Comparison of ENCODE assay signal across 9 cellular contexts in genomic region chr9:69131682-69132081, GRCh38. TPM values are rescaled to one million over a fixed set of nuclear protein-coding genes. Genes with fewer than 3 reads are reported as not detected.
DNase-seq lines count a peak whose midpoint lies in the region; ATAC-seq, FAIRE-seq and TF ChIP-seq lines count a peak whose summit lies in the region.
"Had no signal": no experiment of that assay in that cellular context is flagged by ENCODE, and none has a peak within 500 bp of the region (broad histone marks: within the 10 kb centered on the region; RNA-seq: fewer than 3 reads in every experiment).

No MANE protein-coding gene starts in this region.

- TF ChIP-seq POLR2A in HepG2 (IDR thresholded peaks at IDR 0.05; ENCODE audit: insufficient read depth in 1 of 2, low read depth in 2 of 2, low read length in 2 of 2) (peak in 1 of 2 experiments; percentile 27; a peak in 2 of 4 replicates), upper lobe of left lung (IDR thresholded peaks at IDR 0.05) (no peak)

- peaks cover 13 to 41% of the 10 kb centered on the region in 2 experiments for H3K36me3 ChIP-seq in HepG2 (replicated peaks in 1 of 2; ENCODE audit: control insufficient read depth in 1 of 2, insufficient read depth in 2 of 2, low read length in 2 of 2)
- H3K36me3 ChIP-seq in upper lobe of left lung, result peaks cover 0 to 2% (median 0%) of the 10 kb centered on the region in 4 donors

- BruUV-seq in HepG2 (replicated peaks; lab: Mats Ljungman, UMichigan), result no TSS peak

- peaks cover 63% of the 10 kb centered on the region for H3K4me1 ChIP-seq in HepG2 (ENCODE audit: insufficient read depth, low read length)
- peaks cover 20 to 41% (median 28%) of the 10 kb centered on the region in 4 donors for H3K4me1 ChIP-seq in upper lobe of left lung

- no peak overlapping the region; the same call in 1 of the 2 replicates for H3K9ac ChIP-seq in HepG2 (ENCODE audit: insufficient read depth, low read depth, low read length)

- in situ Hi-C loops in HepG2 (cut with HindIII; ENCODE audit: extremely low pct_ligation_motif_present, low pct_unique_long_range_greater_than_20kb), result no loop called here

- H3K27me3 ChIP-seq in HepG2 (ENCODE audit: control insufficient read depth in 1 of 2, insufficient read depth in 2 of 2, low read length in 2 of 2) (no peaks in the 10 kb centered on the region), upper lobe of left lung (no peaks in the 10 kb centered on the region)

- H4K20me1 ChIP-seq in HepG2 (ENCODE audit: insufficient read depth, low read length), result peaks cover 56% of the 10 kb centered on the region

- H3K4me2 ChIP-seq in HepG2 (ENCODE audit: low read depth, low read length), result peak overlapping the region; percentile 58

- no peak for TF ChIP-seq RAD21 in HepG2 (CRISPR knock-in tag; IDR thresholded peaks at IDR 0.05)

- peak; percentile 97 for ATAC-seq in HepG2
- peak; percentile 58 to 93 for ATAC-seq in upper lobe of left lung (ENCODE audit: low FRiP score in 2 of 2)
- no peak for ATAC-seq in HG02763 (IDR thresholded peaks at IDR 0.05; ENCODE audit: unreplicated experiment)
- ATAC-seq in HG03520 (IDR thresholded peaks at IDR 0.05; ENCODE audit: unreplicated experiment), result no peak
- ATAC-seq in HG03139 (IDR thresholded peaks at IDR 0.05; ENCODE audit: unreplicated experiment), result no peak

- CTCF ChIA-PET in HepG2 (lab: Yijun Ruan, JAX; ENCODE audit: low intra/inter-chr PET ratio, low total read pairs), result no interaction called here

- FAIRE-seq in HepG2 (lab: Jason Lieb, UNC), result peak; percentile 100

- H3K9me3 ChIP-seq in HepG2 (ENCODE audit: low read length) (no peaks in the 10 kb centered on the region), upper lobe of left lung (no peaks in the 10 kb centered on the region)

- H3K4me3 ChIP-seq in HepG2 (replicated peaks in 1 of 3; ENCODE audit: insufficient read depth in 1 of 3, low read depth in 2 of 3, low read length in 3 of 3) (peak overlapping the region in 1 of 3 experiments; percentile 45; a peak in 1 of 6 replicates), upper lobe of left lung (no peak overlapping the region)

- peak overlapping the region; percentile 70 for H3K27ac ChIP-seq in HepG2 (ENCODE audit: extremely low read length, insufficient read depth, low read length)
- H3K27ac ChIP-seq in upper lobe of left lung, result no peak overlapping the region

- TF ChIP-seq CTCF in HepG2 (CRISPR knock-in tag; IDR thresholded peaks at IDR 0.05) (no peak), upper lobe of left lung (IDR thresholded peaks at IDR 0.05) (no peak)

- 33% methylated on average over 1 of the region's 1 CpG for WGBS in HepG2 (ENCODE audit: low lambda C conversion rate)
- 80 to 97% methylated on average over 1 of the region's 1 CpG for WGBS in upper lobe of left lung, 2 donors

- DNase-seq in HuH-7.5 (ENCODE audit: low spot score), result peak; percentile 63
- peak; percentile 42 for DNase-seq in dedifferentiated amniotic fluid mesenchymal stem cell (ENCODE audit: extremely low spot score)
- peak; percentile 93 for DNase-seq in HepG2 (ENCODE audit: low spot score)
- no peak for DNase-seq in upper lobe of left lung
- no peak for DNase-seq in retina
- DNase-seq: GOT3 had no signal

- TF ChIP-seq EP300 in HepG2 (IDR thresholded peaks at IDR 0.05; ENCODE audit: low read depth in 2 of 2, low read length in 2 of 2) (peak in 1 of 2 experiments; percentile 54; a peak in 2 of 4 replicates), HepG2 (CRISPR knock-in tag; IDR thresholded peaks at IDR 0.05; ENCODE audit: borderline replicate concordance) (no peak), upper lobe of left lung (IDR thresholded peaks at IDR 0.05) (no peak)

- no peak overlapping the region for H2AFZ ChIP-seq in HepG2 (ENCODE audit: low read length)

- POLR2A ChIA-PET in HepG2 (lab: Yijun Ruan, JAX), result interaction anchor here (1.0 to 2.4 kb wide), 6 partner anchors 9 to 60 kb away, joined by 3 to 30 read pairs (median 4); no protein-coding TSS in a partner anchor

- intact Hi-C loops in HepG2 (cut with micrococcal nuclease; ENCODE audit: unreplicated experiment), result loop anchor here (1.0 to 2.0 kb wide), 2 partner anchors 9 to 61 kb away; no protein-coding TSS in a partner anchor

- H3K79me2 ChIP-seq in HepG2 (ENCODE audit: insufficient read depth, low read length), result peaks cover 87% of the 10 kb centered on the region

TF ChIP-seq in HepG2, 621 proteins besides CTCF, POLR2A, EP300 and RAD21 (continues in another document):
- no peak for TF ChIP-seq HES4 (CRISPR knock-in tag; IDR thresholded peaks at IDR 0.05; ENCODE audit: borderline replicate concordance)
- TF ChIP-seq NFE2 (CRISPR knock-in tag; IDR thresholded peaks at IDR 0.05), result no peak
- TF ChIP-seq ZNF629 (CRISPR knock-in tag; conservative IDR thresholded peaks at IDR 0.05), result peak; percentile 37; the same call in 1 of the 2 replicates
- TF ChIP-seq SIX4 (CRISPR knock-in tag; IDR thresholded peaks at IDR 0.05), result no peak
- no peak for TF ChIP-seq JARID2 (CRISPR knock-in tag; IDR thresholded peaks at IDR 0.05; ENCODE audit: insufficient replicate concordance)
- TF ChIP-seq ZNF563 (CRISPR knock-in tag; IDR thresholded peaks at IDR 0.05), result no peak
- TF ChIP-seq ZNF282 (IDR thresholded peaks at IDR 0.05; ENCODE audit: partially characterized antibody), result no peak
- no peak for TF ChIP-seq CCAR2 (optimal IDR thresholded peaks at IDR 0.05; ENCODE audit: low read depth, low read length)
- no peak for TF ChIP-seq CENPT (CRISPR knock-in tag; IDR thresholded peaks at IDR 0.05; ENCODE audit: low read depth)
- no peak; the same call in 1 of the 2 replicates for TF ChIP-seq ZKSCAN8 (CRISPR knock-in tag; IDR thresholded peaks at IDR 0.05; ENCODE audit: borderline replicate concordance)
- TF ChIP-seq EEA1 (CRISPR knock-in tag; IDR thresholded peaks at IDR 0.05; ENCODE audit: borderline replicate concordance), result no peak
- no peak for TF ChIP-seq ZNF34 (CRISPR knock-in tag; IDR thresholded peaks at IDR 0.05; ENCODE audit: borderline replicate concordance)
- no peak for TF ChIP-seq CENPX (CRISPR knock-in tag; IDR thresholded peaks at IDR 0.05)
- no peak for TF ChIP-seq SIN3B (IDR thresholded peaks at IDR 0.05; ENCODE audit: low read length)
- TF ChIP-seq MTA3 (CRISPR knock-in tag; IDR thresholded peaks at IDR 0.05), result no peak
- no peak for TF ChIP-seq CC2D1A (CRISPR knock-in tag; IDR thresholded peaks at IDR 0.05)
- TF ChIP-seq ZFP41 (CRISPR knock-in tag; IDR thresholded peaks at IDR 0.05; ENCODE audit: borderline replicate concordance), result no peak
- TF ChIP-seq ZNF574 (CRISPR knock-in tag; IDR thresholded peaks at IDR 0.05), result no peak
- TF ChIP-seq PCBP2 (optimal IDR thresholded peaks at IDR 0.05; ENCODE audit: low read depth, low read length, poor library complexity, severe bottlenecking), result no peak

RNA-seq across cellular contexts. Expression of gene TJP2, which starts 42.4 kb away (rescaled TPM):
- total RNA-seq in HepG2 (2016; rRNA removed; fragmentation: Illumina TruSeq; extraction: Trizol) (110 and 135 TPM in 2 replicates), upper lobe of left lung (100 to 1,000 TPM in 5 of 6 donors, 10 to 100 TPM in 1; 98.3 to 270 (median 185) TPM)
- 19.7 and 22.7 TPM in 2 replicates for total RNA-seq in HepG2 (2016; cell fraction: cytosol; rRNA removed; fragmentation: Illumina TruSeq; extraction: Trizol; ENCODE audit: low read depth)
- 109 and 122 TPM in 2 replicates for total RNA-seq in HepG2 (2016; cell fraction: insoluble cytoplasmic fraction; rRNA removed; fragmentation: Illumina TruSeq; extraction: Trizol)
- 29.6 and 31.5 TPM in 2 replicates for total RNA-seq in HepG2 (2016; cell fraction: membrane; rRNA removed; fragmentation: Illumina TruSeq; extraction: Trizol)
- total RNA-seq in HepG2 (2016; cell fraction: nucleus; rRNA removed; fragmentation: Illumina TruSeq; extraction: Trizol), result 104 and 120 TPM in 2 replicates
- 109 and 112 TPM in 2 replicates for polyA plus RNA-seq in HepG2 (2011; rRNA removed)
- polyA plus RNA-seq in HepG2 (2011; cell fraction: cytosol; rRNA removed), result 71.5 and 85.0 TPM in 2 replicates
- polyA plus RNA-seq in HepG2 (2011; cell fraction: nucleus; rRNA removed), result 238 and 261 TPM in 2 replicates
- polyA plus RNA-seq in HepG2 (2012), result 110 and 201 TPM in 2 replicates
- polyA plus RNA-seq in HepG2 (2016; cell fraction: cytosol; fragmentation: Illumina TruSeq; extraction: Trizol; ENCODE audit: low read depth), result 3.9 and 4.9 TPM in 2 replicates
- 110 and 122 TPM in 2 replicates for polyA plus RNA-seq in HepG2 (2016; cell fraction: insoluble cytoplasmic fraction; fragmentation: Illumina TruSeq; extraction: Trizol; ENCODE audit: low read depth)
- 11.6 and 12.9 TPM in 2 replicates for polyA plus RNA-seq in HepG2 (2016; cell fraction: membrane; fragmentation: Illumina TruSeq; extraction: Trizol; ENCODE audit: low read depth)
- 155 and 164 TPM in 2 replicates for polyA plus RNA-seq in HepG2 (2016; cell fraction: nucleus; fragmentation: Illumina TruSeq; extraction: Trizol; ENCODE audit: insufficient read depth, low read depth)
- 13.0 and 80.7 TPM in 2 replicates for polyA minus RNA-seq in HepG2 (2011; rRNA and poly(A)+ RNA removed; ENCODE audit: low replicate concordance)
- polyA minus RNA-seq in HepG2 (2011; cell fraction: cytosol; rRNA and poly(A)+ RNA removed), result 99.2 and 104 TPM in 2 replicates
- 157 and 183 TPM in 2 replicates for polyA minus RNA-seq in HepG2 (2011; cell fraction: nucleus; rRNA and poly(A)+ RNA removed)

Comparison
In these comparisons a context has a peak if more than half of its experiments do, and no peak if none do; other contexts are left out.
1. DNase-seq: peak in HuH-7.5 (single experiment), dedifferentiated amniotic fluid mesenchymal stem cell (single experiment) and HepG2 (single experiment); none in upper lobe of left lung (0 of 2) and retina (single experiment).
2. ATAC-seq: peak in HepG2 (single experiment) and upper lobe of left lung (2 of 2); none in HG02763 (single experiment), HG03520 (single experiment) and HG03139 (single experiment).